ENCODE assay signal across 8 cellular contexts in the genomic region with DNA sequence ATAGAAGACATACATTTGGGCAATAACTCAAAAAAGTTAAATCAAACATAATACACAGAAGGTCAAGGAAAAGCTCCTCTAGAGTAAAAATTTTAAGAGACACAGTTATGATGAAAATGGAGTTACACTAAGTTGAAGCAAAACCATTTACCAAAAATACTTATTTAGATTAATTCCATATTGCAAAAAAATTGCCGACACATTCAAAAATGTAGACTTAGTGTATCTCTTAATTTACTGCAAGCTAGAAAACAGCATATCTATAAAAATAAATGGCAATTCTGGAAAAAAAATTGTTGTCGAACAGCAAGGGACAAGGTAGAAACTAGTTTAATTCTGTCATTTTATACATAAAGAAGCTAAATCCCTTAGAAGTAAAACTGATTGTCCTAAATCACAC.
"Had no signal": no experiment of that assay in that cellular context is flagged by ENCODE, and none has a peak within 500 bp of the region (broad histone marks: within the 10 kb centered on the region; RNA-seq: fewer than 3 reads in every experiment).

No MANE protein-coding gene starts in this region.

- H2AFZ ChIP-seq: GM23248 had no signal

- H3K27ac ChIP-seq: GM23248, KMS-11 had no signal

- DNase-seq: GM23248, GOT3, H9, HCEC 1CT, Karpas-422, KBM-7 had no signal

- H3K4me3 ChIP-seq: GM23248 had no signal

- H3K4me2 ChIP-seq: KMS-11 had no signal

- H3K9ac ChIP-seq: GM23248, KMS-11 had no signal

- FAIRE-seq: HTR-8/SVneo had no signal
